ENCODE assay signal across 9 cellular contexts in genomic region chr10:97685395-97685958, GRCh38. TPM values are rescaled to one million over a fixed set of nuclear protein-coding genes. Genes with fewer than 3 reads are reported as not detected.
A peak's percentile ranks its signal among the peaks of the same experiment; 100 is the strongest.
DNase-seq lines count a peak whose midpoint lies in the region; ATAC-seq and TF ChIP-seq lines count a peak whose summit lies in the region.
"Had no signal": no experiment of that assay in that cellular context is flagged by ENCODE, and none has a peak within 500 bp of the region (broad histone marks: within the 10 kb centered on the region; RNA-seq: fewer than 3 reads in every experiment).

No MANE protein-coding gene starts in this region.

- no peak for ATAC-seq in GM18867 (IDR thresholded peaks at IDR 0.05; ENCODE audit: unreplicated experiment)
- ATAC-seq in HG02884 (IDR thresholded peaks at IDR 0.05; ENCODE audit: unreplicated experiment), result no peak
- ATAC-seq in GM21515 (IDR thresholded peaks at IDR 0.05; ENCODE audit: unreplicated experiment), result no peak
- ATAC-seq: activated naive CD4-positive, alpha-beta T cell treated with anti-CD3 and anti-CD28 coated beads, Interleukin-2, amount 50 U/mL, for 72 hours had no signal

- H3K4me1 ChIP-seq in HAP-1, result peaks cover 23% of the 10 kb centered on the region

- TF ChIP-seq CTCF in 22Rv1 (IDR thresholded peaks at IDR 0.05), result 0 out of 2 replicates have a peak, but pooled peaks have one; percentile 10
- peak; percentile 44 for TF ChIP-seq CTCF in cardiac fibroblast (IDR thresholded peaks at IDR 0.05; ENCODE audit: low read depth, low read length)
- no peak for TF ChIP-seq CTCF in lower leg skin (IDR thresholded peaks at IDR 0.05)

- intact Hi-C loops in lower leg skin (cut with DNase I; ENCODE audit: low total_unique reads), result no loop called here

- in situ Hi-C loops in HAP-1 (cut with MboI; ENCODE audit: low sequenced_read_pairs), result no loop called here

- H3K27ac ChIP-seq in 22Rv1, result no peak overlapping the region

- no peaks in the 10 kb centered on the region for H3K9me3 ChIP-seq in HAP-1

- WGBS in lower leg skin, 2 donors, result 37 to 44% methylated on average over 2 of the region's 2 CpGs

- H3K36me3 ChIP-seq in HAP-1 (replicated peaks), result 0 out of 2 replicates have a peak, but pooled peaks cover 2% of the 10 kb centered on the region

- TF ChIP-seq POLR2A in lower leg skin (IDR thresholded peaks at IDR 0.05), result no peak

- H3K27me3 ChIP-seq in HAP-1 (ENCODE audit: low read depth), result no peaks in the 10 kb centered on the region

- peak; percentile 39 to 76 for DNase-seq in HAP-1 (ENCODE audit: low spot score in 2 of 2)
- DNase-seq in cardiac fibroblast (ENCODE audit: low read depth in 2 of 2), result peak in 1 of 2 donors; percentile 49
- DNase-seq in lower leg skin (ENCODE audit: low spot score in 2 of 2), result peak in 1 of 2 donors; percentile 49
- no peak for DNase-seq in epidermal melanocyte (ENCODE audit: insufficient read length, low spot score)

- H3K4me3 ChIP-seq in HAP-1 (peak overlapping the region; percentile 66), cardiac fibroblast (replicated peaks in 1 of 2; ENCODE audit: low read depth in 2 of 2, low read length in 2 of 2) (peak overlapping the region; percentile 5 to 78), lower leg skin (ENCODE audit: low read depth, poor library complexity, severe bottlenecking) (peak overlapping the region; percentile 9)

RNA-seq across cellular contexts. Expression of gene AVPI1, which starts 1.6 kb away (rescaled TPM):
- total RNA-seq in lower leg skin, result 100 to 1,000 TPM; 133 to 169 (median 145) TPM

RNA-seq across cellular contexts. Expression of gene MARVELD1, which starts 28.1 kb away (rescaled TPM):
- total RNA-seq in lower leg skin, result 10 to 100 TPM; 22.5 to 50.2 (median 30.3) TPM

RNA-seq across cellular contexts. Expression of gene PI4K2A, which starts 45.0 kb away (rescaled TPM):
- total RNA-seq in lower leg skin, result 10 to 100 TPM; 30.1 to 38.5 (median 33.3) TPM

RNA-seq across cellular contexts. Expression of gene ZFYVE27, which starts 51.5 kb away (rescaled TPM):
- 10 to 100 TPM; 18.7 to 35.0 (median 21.4) TPM for total RNA-seq in lower leg skin

RNA-seq across cellular contexts. Expression of gene MORN4, which starts 52.2 kb away (rescaled TPM):
- 1 to 10 TPM; 1.6 to 7.5 (median 2.2) TPM for total RNA-seq in lower leg skin

Comparison
In these comparisons a context has a peak if more than half of its experiments do, and no peak if none do; other contexts are left out.
1. CTCF ChIP-seq: peak in 22Rv1 (single experiment) and cardiac fibroblast (single experiment); none in lower leg skin (0 of 3).
2. H3K4me3 ChIP-seq: peak in every context shown above with its lines; median percentile 66 in HAP-1; 42 in cardiac fibroblast; 9 in lower leg skin.